ENCODE assay signal across 1 cellular context in genomic region chr19:344625-345319, GRCh38.
TF ChIP-seq lines count a peak whose summit lies in the region.

Gene MIER2, minus strand, starts transcription at chr19:344796. Its CDS starts 14 bp downstream, at chr19:344782.

TF ChIP-seq in K562, 482 proteins besides CTCF, POLR2A, EP300 and RAD21 (continued from another document and continues in another):
- no peak for TF ChIP-seq ELK3 (CRISPR knock-in tag; IDR thresholded peaks at IDR 0.05)
- no peak for TF ChIP-seq PRMT5 (CRISPR knock-in tag; IDR thresholded peaks at IDR 0.05)
- no peak for TF ChIP-seq NCOA2 (IDR thresholded peaks at IDR 0.05; ENCODE audit: partially characterized antibody in 2 of 2)
- no peak for TF ChIP-seq NCOA4 (IDR thresholded peaks at IDR 0.05; ENCODE audit: partially characterized antibody)
- no peak for TF ChIP-seq ARNT (IDR thresholded peaks at IDR 0.05)
- TF ChIP-seq ZNF263 (CRISPR knock-in tag; IDR thresholded peaks at IDR 0.05; ENCODE audit: borderline replicate concordance): no peak
- TF ChIP-seq DPF2 (IDR thresholded peaks at IDR 0.05): no peak
- TF ChIP-seq ZKSCAN3 (CRISPR knock-in tag; IDR thresholded peaks at IDR 0.05): no peak
- no peak for TF ChIP-seq ILK (tag; IDR thresholded peaks at IDR 0.05; ENCODE audit: borderline replicate concordance, low read depth)
- no peak for TF ChIP-seq ZZZ3 (IDR thresholded peaks at IDR 0.05)
- no peak for TF ChIP-seq CGGBP1 (CRISPR knock-in tag; IDR thresholded peaks at IDR 0.05)
- TF ChIP-seq ZNF609 (CRISPR knock-in tag; IDR thresholded peaks at IDR 0.05; ENCODE audit: borderline replicate concordance): no peak
- TF ChIP-seq E2F3 (CRISPR knock-in tag; IDR thresholded peaks at IDR 0.05): 0 out of 2 replicates have a peak, but pooled peaks have one; percentile 38
- TF ChIP-seq THRA (IDR thresholded peaks at IDR 0.05): no peak
- TF ChIP-seq ILF3 (IDR thresholded peaks at IDR 0.05; ENCODE audit: borderline replicate concordance): peak; percentile 36; the same call in 1 of the 2 replicates
- 0 out of 2 replicates have a peak, but pooled peaks have one; percentile 22 for TF ChIP-seq ZBTB40 (IDR thresholded peaks at IDR 0.05)
- TF ChIP-seq ZBTB40 (CRISPR knock-in tag; IDR thresholded peaks at IDR 0.05): no peak
- no peak for TF ChIP-seq MTA3 (IDR thresholded peaks at IDR 0.05; ENCODE audit: borderline replicate concordance)
- TF ChIP-seq ETS2 (tag; IDR thresholded peaks at IDR 0.05; ENCODE audit: borderline replicate concordance, poor library complexity, severe bottlenecking): no peak
- no peak; the same call in 1 of the 2 replicates for TF ChIP-seq ZNF511 (CRISPR knock-in tag; IDR thresholded peaks at IDR 0.05)
- no peak for TF ChIP-seq SRF (CRISPR knock-in tag; IDR thresholded peaks at IDR 0.05)
- TF ChIP-seq MEIS2 (IDR thresholded peaks at IDR 0.05; ENCODE audit: partially characterized antibody): no peak
- TF ChIP-seq DLX4 (CRISPR knock-in tag; IDR thresholded peaks at IDR 0.05): no peak
- TF ChIP-seq TOE1 (IDR thresholded peaks at IDR 0.05; ENCODE audit: borderline replicate concordance): no peak
- no peak for TF ChIP-seq TOE1 (CRISPR knock-in tag; IDR thresholded peaks at IDR 0.05; ENCODE audit: borderline replicate concordance, low read depth)
- TF ChIP-seq NR0B1 (IDR thresholded peaks at IDR 0.05; ENCODE audit: partially characterized antibody): no peak
- TF ChIP-seq C11orf30 (IDR thresholded peaks at IDR 0.05; ENCODE audit: low read depth): no peak
- peak; percentile 82 for TF ChIP-seq NRF1 (conservative IDR thresholded peaks at IDR 0.05 in 1 of 2, IDR thresholded peaks at IDR 0.05 in 1 of 2)
- TF ChIP-seq SOX6 (IDR thresholded peaks at IDR 0.05): no peak
- TF ChIP-seq PHB (CRISPR knock-in tag; IDR thresholded peaks at IDR 0.05): no peak
- no peak for TF ChIP-seq KAT8 (IDR thresholded peaks at IDR 0.05; ENCODE audit: low read depth)
- no peak for TF ChIP-seq GTF2B (IDR thresholded peaks at IDR 0.05; ENCODE audit: extremely low read depth, insufficient read length)
- TF ChIP-seq TEAD1 (CRISPR knock-in tag; IDR thresholded peaks at IDR 0.05): peak; percentile 26 to 83; a peak in 1 of 4 replicates
